In genomic region chr6:42313038-42313437, GRCh38 we compare ENCODE assay signal across 12 cellular contexts.
DNase-seq lines count a peak whose midpoint lies in the region; ATAC-seq and TF ChIP-seq lines count a peak whose summit lies in the region.
"Had no signal": no experiment of that assay in that cellular context is flagged by ENCODE, and none has a peak within 500 bp of the region (broad histone marks: within the 10 kb centered on the region; RNA-seq: fewer than 3 reads in every experiment).

No MANE protein-coding gene starts in this region.

- H2AFZ ChIP-seq in osteoblast (ENCODE audit: low read length) = peak overlapping the region; percentile 60

- H3K4me2 ChIP-seq in osteoblast (ENCODE audit: insufficient read depth, low read length) = peak overlapping the region; percentile 59

- H3K27ac ChIP-seq in CD4-positive, alpha-beta memory T cell (ENCODE audit: low read depth, low read length) = no peak overlapping the region
- H3K27ac ChIP-seq in dorsolateral prefrontal cortex = peak overlapping the region in 46 of 59 donors; percentile 4 to 79 (median 52)
- peak overlapping the region; percentile 76 for H3K27ac ChIP-seq in osteoblast (ENCODE audit: low read depth, low read length)
- H3K27ac ChIP-seq: SJCRH30 had no signal

- CTCF ChIA-PET in CD4-positive, alpha-beta memory T cell (lab: Charles Lee; ENCODE audit: partially characterized antibody) = interaction anchor here (2.4 kb wide), 1 partner anchor 235 kb away, joined by 14 read pairs; no protein-coding TSS in a partner anchor

- H3K27me3 Mint-ChIP-seq in CD4-positive, alpha-beta memory T cell = no peaks in the 10 kb centered on the region

- H4K20me1 ChIP-seq in osteoblast (ENCODE audit: insufficient read depth, low read length) = no peaks in the 10 kb centered on the region

- no peaks in the 10 kb centered on the region for H3K9me3 ChIP-seq in CD4-positive, alpha-beta memory T cell (ENCODE audit: control insufficient read depth in 1 of 2, low read length in 2 of 2)
- H3K9me3 ChIP-seq in osteoblast (ENCODE audit: low read depth, low read length) = no peaks in the 10 kb centered on the region
- H3K9me3 ChIP-seq: SJCRH30 had no signal

- TF ChIP-seq CTCF in dorsolateral prefrontal cortex (IDR thresholded peaks at IDR 0.05 in 54 of 56, conservative IDR thresholded peaks at IDR 0.05 in 2 of 56; ENCODE audit: low read depth in 1 of 56, partially characterized antibody in 56 of 56) (no peak), osteoblast (IDR thresholded peaks at IDR 0.05; ENCODE audit: extremely low read depth, low read depth, low read length) (no peak)

- no peak for DNase-seq in CD4-positive, alpha-beta memory T cell
- DNase-seq in M059J (ENCODE audit: low read depth) = peak; percentile 87
- peak in 3 of 10 donors; percentile 28 to 50 (median 34) for DNase-seq in dorsolateral prefrontal cortex
- DNase-seq in osteoblast (ENCODE audit: insufficient read length, low spot score, missing footprints) = no peak
- no peak for DNase-seq in NCI-H774 (lab: John Stamatoyannopoulos, UW)
- DNase-seq: cortex of kidney, NCI-H2107, right cardiac atrium, SJCRH30 had no signal

- ATAC-seq in GM21423 (IDR thresholded peaks at IDR 0.05; ENCODE audit: unreplicated experiment) (no peak), HG03469 (IDR thresholded peaks at IDR 0.05; ENCODE audit: unreplicated experiment) (no peak), GM21737 (IDR thresholded peaks at IDR 0.05; ENCODE audit: unreplicated experiment) (no peak)
- ATAC-seq: right cardiac atrium had no signal

- H3K4me3 Mint-ChIP-seq in CD4-positive, alpha-beta memory T cell = peak overlapping the region in 2 of 8 donors; percentile 4 to 13

- H3K4me1 Mint-ChIP-seq in CD4-positive, alpha-beta memory T cell = peaks cover 37 to 61% (median 46%) of the 10 kb centered on the region in 4 donors

- no peaks in the 10 kb centered on the region for H3K36me3 ChIP-seq in CD4-positive, alpha-beta memory T cell (ENCODE audit: insufficient read depth, low read length)
- no peaks in the 10 kb centered on the region for H3K36me3 ChIP-seq in osteoblast (ENCODE audit: insufficient read depth, low read length)
- H3K36me3 ChIP-seq: SJCRH30 had no signal

- H3K4me1 ChIP-seq in CD4-positive, alpha-beta memory T cell (ENCODE audit: insufficient read depth, low read length) = peaks cover 30% of the 10 kb centered on the region
- H3K4me1 ChIP-seq in osteoblast (ENCODE audit: insufficient read depth, low read length) = peaks cover 46% of the 10 kb centered on the region

- intact Hi-C loops in CD4-positive, alpha-beta memory T cell (cut with micrococcal nuclease) = no loop called here
- intact Hi-C loops in dorsolateral prefrontal cortex (cut with DNase I) = no loop called here

- POLR2A ChIA-PET in CD4-positive, alpha-beta memory T cell (lab: Charles Lee; ENCODE audit: partially characterized antibody) = interaction anchor here (1.8 kb wide), 1 partner anchor 77 kb away, joined by 5 read pairs; no protein-coding TSS in a partner anchor

- no peak overlapping the region for H3K4me3 ChIP-seq in CD4-positive, alpha-beta memory T cell (ENCODE audit: low read length in 2 of 2)
- no peak overlapping the region for H3K4me3 ChIP-seq in dorsolateral prefrontal cortex
- no peak overlapping the region for H3K4me3 ChIP-seq in osteoblast (ENCODE audit: insufficient read depth, low read length)
- H3K4me3 ChIP-seq: SJCRH30 had no signal

- H3K27ac Mint-ChIP-seq in CD4-positive, alpha-beta memory T cell = peak overlapping the region; percentile 19 to 79 (median 50)

- peaks cover 11% of the 10 kb centered on the region for H3K79me2 ChIP-seq in osteoblast (ENCODE audit: insufficient read depth, low read length)

- H3K36me3 Mint-ChIP-seq in CD4-positive, alpha-beta memory T cell = peaks cover 10% of the 10 kb centered on the region in 2 donors

- no peaks in the 10 kb centered on the region for H3K9me3 Mint-ChIP-seq in CD4-positive, alpha-beta memory T cell

- H3K27me3 ChIP-seq in CD4-positive, alpha-beta memory T cell (ENCODE audit: insufficient read depth, low read length) = no peaks in the 10 kb centered on the region
- no peaks in the 10 kb centered on the region for H3K27me3 ChIP-seq in dorsolateral prefrontal cortex
- H3K27me3 ChIP-seq in osteoblast (ENCODE audit: insufficient read depth, low read length) = no peaks in the 10 kb centered on the region
- H3K27me3 ChIP-seq: SJCRH30 had no signal
